ENCODE assay signal across 8 cellular contexts in genomic region chrX:63349307-63349706, GRCh38. TPM values are rescaled to one million over a fixed set of nuclear protein-coding genes. Genes with fewer than 3 reads are reported as not detected.
DNase-seq lines count a peak whose midpoint lies in the region; ATAC-seq, FAIRE-seq and TF ChIP-seq lines count a peak whose summit lies in the region.

No MANE protein-coding gene starts in this region.

- no peak for TF ChIP-seq POLR2A in A549 (IDR thresholded peaks at IDR 0.05; ENCODE audit: low read length)

- H3K27ac ChIP-seq in A549 (no peak overlapping the region), ectodermal cell (ENCODE audit: insufficient read depth, low read depth, low read length, poor library complexity, severe bottlenecking) (no peak overlapping the region), left lung (no peak overlapping the region)

- POLR2A ChIA-PET in A549 (lab: Yijun Ruan, JAX): no interaction called here

- H3K36me3 ChIP-seq in ectodermal cell (ENCODE audit: control insufficient read depth, insufficient read depth, low read length) (no peaks in the 10 kb centered on the region), left lung (no peaks in the 10 kb centered on the region)

- H3K9me3 ChIP-seq in A549 (no peaks in the 10 kb centered on the region), ectodermal cell (ENCODE audit: control insufficient read depth, low read length) (no peaks in the 10 kb centered on the region), left lung (no peaks in the 10 kb centered on the region)

- no peak for FAIRE-seq in A549 (lab: Jason Lieb, UNC)

- TF ChIP-seq CTCF in A549 (IDR thresholded peaks at IDR 0.05) (no peak), left lung (IDR thresholded peaks at IDR 0.05) (no peak)

- intact Hi-C loops in left lung (cut with DNase I): no loop called here

- no peak for TF ChIP-seq RAD21 in A549 (conservative IDR thresholded peaks at IDR 0.05 in 1 of 2, IDR thresholded peaks at IDR 0.05 in 1 of 2)

- H3K4me3 ChIP-seq in A549 (no peak overlapping the region), ectodermal cell (ENCODE audit: insufficient read depth, low read depth, low read length) (peak overlapping the region; percentile 51), left lung (peak overlapping the region in 1 of 2 donors; percentile 55)

- DNase-seq in A549 (ENCODE audit: low read depth in 1 of 2, low spot score in 1 of 2) (no peak), NCI-H82 treated with DMSO at 0.1 percent for 48 hours (lab: John Stamatoyannopoulos, UW; ENCODE audit: unreplicated experiment) (peak; percentile 3), dedifferentiated amniotic fluid mesenchymal stem cell (ENCODE audit: extremely low spot score) (no peak), left lung (no peak), putamen (ENCODE audit: low spot score) (no peak), kidney tubule cell (ENCODE audit: low spot score) (no peak)

- peak overlapping the region; percentile 62 for H3K4me2 ChIP-seq in A549

- ATAC-seq in A549 (no peak), GM18502 (IDR thresholded peaks at IDR 0.05; ENCODE audit: poor library complexity, unreplicated experiment) (peak; percentile 20), left lung (no peak)

- CTCF ChIA-PET in A549 (lab: Yijun Ruan, JAX): no interaction called here

- WGBS in A549 (ENCODE audit: missing lambda C conversion rate): 85% methylated on average over 3 of the region's 3 CpGs
- WGBS in ectodermal cell, 2 experiments: 16 to 46% methylated on average over 2 to 3 of the region's 3 CpGs

- H3K27me3 ChIP-seq in ectodermal cell (ENCODE audit: control insufficient read depth, insufficient read depth, low read length, poor library complexity, severe bottlenecking) (no peaks in the 10 kb centered on the region), left lung (no peaks in the 10 kb centered on the region)

- no peak for TF ChIP-seq EP300 in A549 (IDR thresholded peaks at IDR 0.05)

- H3K4me1 ChIP-seq in A549 (peaks cover 10% of the 10 kb centered on the region; the same call in 2 of the 3 replicates), ectodermal cell (ENCODE audit: control insufficient read depth, insufficient read depth, low read length) (no peaks in the 10 kb centered on the region), left lung (no peaks in the 10 kb centered on the region)

TF ChIP-seq in A549, 52 proteins besides CTCF, POLR2A, EP300 and RAD21:
- TF ChIP-seq CBX2 (IDR thresholded peaks at IDR 0.05; ENCODE audit: borderline replicate concordance, low read depth): no peak

RNA-seq across cellular contexts. Expression of gene SPIN4, which starts 1.8 kb away (rescaled TPM):
- polyA plus RNA-seq in A549 (2011; rRNA removed) (9.6 and 13.7 TPM in 2 replicates), A549 (2017; fragmentation: RNase III; extraction: RNeasy Plus Mini Kit Qiagen cat#74134 plus additional on column Dnase treatment) (8.1 to 9.2 TPM (median 8.8 TPM) in 3 replicates)
- polyA plus RNA-seq in A549 (2012; cell fraction: cytosol; rRNA removed): 3.8 and 4.3 TPM in 2 replicates
- 3.0 and 3.9 TPM in 2 replicates for polyA plus RNA-seq in A549 (2012; cell fraction: nucleus; rRNA removed)
- 6.5 and 7.3 TPM in 2 replicates for polyA minus RNA-seq in A549 (2011; rRNA and poly(A)+ RNA removed)
- polyA plus RNA-seq in ectodermal cell (2013, experiment 1 of 4): 15.8 TPM
- 16.7 TPM for polyA plus RNA-seq in ectodermal cell (2013, experiment 2 of 4)
- 12.7 TPM for polyA plus RNA-seq in ectodermal cell (2013, experiment 3 of 4)
- 13.1 TPM for polyA plus RNA-seq in ectodermal cell (2013, experiment 4 of 4)
- 1 to 10 TPM; 7.6 to 9.1 TPM for total RNA-seq in left lung
